8 cellular contexts compared by ENCODE assay signal in genomic region chr10:77636967-77637473, GRCh38. TPM values are rescaled to one million over a fixed set of nuclear protein-coding genes. Genes with fewer than 3 reads are reported as not detected.
DNase-seq lines count a peak whose midpoint lies in the region; TF ChIP-seq lines count a peak whose summit lies in the region.
"Had no signal": no experiment of that assay in that cellular context is flagged by ENCODE, and none has a peak within 500 bp of the region (broad histone marks: within the 10 kb centered on the region; RNA-seq: fewer than 3 reads in every experiment).

No MANE protein-coding gene starts in this region.

- CTCF ChIA-PET in HEK293 (lab: Yijun Ruan, JAX), result interaction anchor here (0.9 to 21.0 kb wide), 3 partner anchors 76 to 470 kb away, joined by 3 to 512 read pairs (median 4); no protein-coding TSS in a partner anchor

- H3K4me3 ChIP-seq in HEK293 (ENCODE audit: low read depth, low read length), result peak overlapping the region; percentile 50
- peak overlapping the region; percentile 39 to 54 for H3K4me3 ChIP-seq in right atrium auricular region
- peak overlapping the region; percentile 18 to 46 (median 27) for H3K4me3 ChIP-seq in skin epidermis

- peaks cover 0 to 6% of the 10 kb centered on the region in 2 donors for H3K27me3 ChIP-seq in right atrium auricular region

- no peak for DNase-seq in right atrium auricular region (ENCODE audit: low spot score)
- no peak for DNase-seq in NCI-H187 (lab: John Stamatoyannopoulos, UW)
- no peak for DNase-seq in putamen (ENCODE audit: low spot score)
- DNase-seq in NCI-H2107 (lab: John Stamatoyannopoulos, UW), result no peak

- TF ChIP-seq CTCF in HEK293 (tag by site-specific recombination; IDR thresholded peaks at IDR 0.05), result 0 out of 2 replicates have a peak, but pooled peaks have one; percentile 34
- TF ChIP-seq CTCF in VCaP (conservative IDR thresholded peaks at IDR 0.05), result no peak
- no peak for TF ChIP-seq CTCF in right atrium auricular region (IDR thresholded peaks at IDR 0.05)

- H3K4me1 ChIP-seq in HEK293 (ENCODE audit: control insufficient read depth, insufficient read depth, low read length) (no peaks in the 10 kb centered on the region), right atrium auricular region (peaks cover 0 to 23% of the 10 kb centered on the region in 2 donors)

- POLR2A ChIA-PET in HEK293 (lab: Yijun Ruan, JAX), result no interaction called here

- peak overlapping the region; percentile 44; the same call in 1 of the 2 replicates for H3K27ac ChIP-seq in HEK293 (ENCODE audit: extremely low read depth, low read depth, low read length)
- H3K27ac ChIP-seq in VCaP, result peak overlapping the region; percentile 48; the same call in 1 of the 2 replicates
- peak overlapping the region in 1 of 2 donors; percentile 48 for H3K27ac ChIP-seq in right atrium auricular region
- H3K27ac ChIP-seq in skin epidermis, result no peak overlapping the region
- H3K27ac ChIP-seq: HL-60 had no signal

- H3K36me3 ChIP-seq in HEK293 (ENCODE audit: control insufficient read depth in 2 of 2, insufficient read depth in 1 of 2, low read length in 2 of 2) (no peaks in the 10 kb centered on the region), right atrium auricular region (no peaks in the 10 kb centered on the region)

- H3K9me3 ChIP-seq in HEK293 (ENCODE audit: control insufficient read depth, insufficient read depth, low read depth, low read length) (no peaks in the 10 kb centered on the region), right atrium auricular region (no peaks in the 10 kb centered on the region)

TF ChIP-seq in HEK293, 187 proteins besides CTCF, POLR2A, EP300 and RAD21 (continues in another document):
- peak; percentile 47; the same call in 1 of the 2 replicates for TF ChIP-seq REPIN1 (tag by site-specific recombination; IDR thresholded peaks at IDR 0.05; ENCODE audit: low read depth)
- peak; percentile 50; the same call in 1 of the 2 replicates for TF ChIP-seq ZNF692 (tag by site-specific recombination; IDR thresholded peaks at IDR 0.05)
- peak; percentile 34; the same call in 1 of the 2 replicates for TF ChIP-seq ZBTB8A (tag by site-specific recombination; IDR thresholded peaks at IDR 0.05)
- TF ChIP-seq GLIS1 (tag by site-specific recombination; IDR thresholded peaks at IDR 0.05), result 0 out of 2 replicates have a peak, but pooled peaks have one; percentile 14
- TF ChIP-seq SP3 (tag by site-specific recombination; IDR thresholded peaks at IDR 0.05), result peak; percentile 30; the same call in 1 of the 2 replicates
- no peak for TF ChIP-seq ZNF785 (tag by site-specific recombination; IDR thresholded peaks at IDR 0.05)
- no peak for TF ChIP-seq ZNF670 (tag by site-specific recombination; IDR thresholded peaks at IDR 0.05; ENCODE audit: low read depth)
- TF ChIP-seq ZNF404 (tag by site-specific recombination; IDR thresholded peaks at IDR 0.05), result no peak
- peak; percentile 71; the same call in 1 of the 2 replicates for TF ChIP-seq PBX3 (CRISPR knock-in tag; IDR thresholded peaks at IDR 0.05)
- no peak for TF ChIP-seq PRDM4 (tag by site-specific recombination; IDR thresholded peaks at IDR 0.05)
- peak; percentile 63 for TF ChIP-seq PATZ1 (tag by site-specific recombination; IDR thresholded peaks at IDR 0.05)
- peak; percentile 68 for TF ChIP-seq ZEB2 (tag by site-specific recombination; IDR thresholded peaks at IDR 0.05)
- 0 out of 2 replicates have a peak, but pooled peaks have one; percentile 49 for TF ChIP-seq ZBTB17 (tag by site-specific recombination; IDR thresholded peaks at IDR 0.05)
- peak; percentile 55; the same call in 1 of the 2 replicates for TF ChIP-seq ZNF76 (tag by site-specific recombination; IDR thresholded peaks at IDR 0.05; ENCODE audit: borderline replicate concordance, low read depth)
- TF ChIP-seq ZFHX2 (tag by site-specific recombination; conservative IDR thresholded peaks at IDR 0.05), result peak; percentile 60
- no peak for TF ChIP-seq ZNF530 (tag by site-specific recombination; IDR thresholded peaks at IDR 0.05; ENCODE audit: low read depth)
- TF ChIP-seq EGR2 (tag by site-specific recombination; IDR thresholded peaks at IDR 0.05; ENCODE audit: low read depth), result peak; percentile 37; the same call in 1 of the 2 replicates
- no peak for TF ChIP-seq ZNF843 (tag by site-specific recombination; IDR thresholded peaks at IDR 0.05)
- TF ChIP-seq ZNF366 (tag by site-specific recombination; conservative IDR thresholded peaks at IDR 0.05), result peak; percentile 54
- TF ChIP-seq BCL11B (tag by site-specific recombination; IDR thresholded peaks at IDR 0.05; ENCODE audit: low read depth), result no peak
- no peak for TF ChIP-seq GFI1B (tag by site-specific recombination; IDR thresholded peaks at IDR 0.05)
- no peak for TF ChIP-seq ZNF658 (tag by site-specific recombination; IDR thresholded peaks at IDR 0.05)
- peak; percentile 42; the same call in 1 of the 2 replicates for TF ChIP-seq SP7 (tag by site-specific recombination; IDR thresholded peaks at IDR 0.05)
- no peak for TF ChIP-seq ZNF433 (tag by site-specific recombination; IDR thresholded peaks at IDR 0.05; ENCODE audit: low read depth)
- peak; percentile 45; the same call in 1 of the 2 replicates for TF ChIP-seq ZNF391 (tag by site-specific recombination; IDR thresholded peaks at IDR 0.05; ENCODE audit: borderline replicate concordance, low read depth)
- no peak for TF ChIP-seq ZNF324 (tag by site-specific recombination; IDR thresholded peaks at IDR 0.05)
- peak; percentile 90 for TF ChIP-seq ZNF335 (tag by site-specific recombination; conservative IDR thresholded peaks at IDR 0.05)
- peak; percentile 67 for TF ChIP-seq GLIS2 (tag by site-specific recombination; IDR thresholded peaks at IDR 0.05)
- no peak for TF ChIP-seq ZNF19 (tag by site-specific recombination; IDR thresholded peaks at IDR 0.05; ENCODE audit: low read depth)

RNA-seq across cellular contexts. Expression of gene KCNMA1, which starts 0.6 kb away (rescaled TPM):
- 1 to 10 TPM; 2.3 to 3.5 TPM for total RNA-seq in right atrium auricular region

Comparison
In these comparisons a context has a peak if more than half of its experiments do, and no peak if none do; other contexts are left out.
1. H3K27ac ChIP-seq: peak in HEK293 (single experiment) and VCaP (single experiment); none in skin epidermis (0 of 21).
2. Peak in every context shown above with its lines, with median percentiles within 50 percentile points of each other: H3K4me3 ChIP-seq.